ENCODE assay signal across 16 cellular contexts in the genomic region with DNA sequence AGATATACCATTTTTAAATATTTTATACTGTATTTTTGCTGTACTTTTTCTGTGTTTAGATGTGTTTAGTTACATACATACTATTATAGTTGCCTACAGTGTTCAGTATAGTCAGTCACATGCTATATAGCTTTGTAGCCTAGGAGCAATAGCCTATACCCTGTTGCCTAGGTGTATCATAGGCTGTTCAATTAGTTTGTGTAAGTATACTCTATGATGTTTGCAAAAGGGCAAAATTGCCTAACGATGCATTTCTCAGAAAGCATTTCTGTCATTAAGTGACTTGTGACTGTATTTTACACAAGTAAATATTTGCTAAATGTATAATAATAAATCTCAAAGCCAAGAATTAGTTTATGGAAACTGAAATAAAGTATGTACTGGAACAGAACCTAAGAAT.
"Had no signal": no experiment of that assay in that cellular context is flagged by ENCODE, and none has a peak within 500 bp of the region (broad histone marks: within the 10 kb centered on the region; RNA-seq: fewer than 3 reads in every experiment).

No MANE protein-coding gene starts in this region.

- H3K27me3 Mint-ChIP-seq: naive thymus-derived CD8-positive, alpha-beta T cell; stimulated activated memory B cell treated with anti-CD40 and anti-IgM and Interleukin-4, amounts not matched to agents 10 μg/mL and 1 μg/mL and 100 μg/mL, for 72 hours; stimulated activated naive CD8-positive, alpha-beta T cell treated with anti-CD3 and anti-CD28 coated beads, Interleukin-15, Interleukin-2, amounts not matched to agents 100 ng/mL and 50 ng/mL, for 24 hours had no signal

- H3K4me1 Mint-ChIP-seq: stimulated activated memory B cell treated with anti-CD40 and anti-IgM and Interleukin-4, amounts not matched to agents 10 μg/mL and 1 μg/mL and 100 μg/mL, for 72 hours had no signal

- H3K27ac Mint-ChIP-seq: naive thymus-derived CD8-positive, alpha-beta T cell; stimulated activated memory B cell treated with anti-CD40 and anti-IgM and Interleukin-4, amounts not matched to agents 10 μg/mL and 1 μg/mL and 100 μg/mL, for 72 hours; stimulated activated naive CD8-positive, alpha-beta T cell treated with anti-CD3 and anti-CD28 coated beads, Interleukin-15, Interleukin-2, amounts not matched to agents 100 ng/mL and 50 ng/mL, for 24 hours had no signal

- H3K4me3 ChIP-seq: hepatocyte, spleen, thoracic aorta, transverse colon had no signal

- DNase-seq: effector memory CD4-positive, alpha-beta T cell; erythroblast; foreskin melanocyte; head of caudate nucleus; naive thymus-derived CD8-positive, alpha-beta T cell; posterior cingulate gyrus; spleen; stimulated activated CD4-positive, alpha-beta T cell treated with anti-CD3 and anti-CD28 coated beads, Interleukin-15, amount 100 ng/mL, for 24 hours; stimulated activated CD4-positive, alpha-beta T cell treated with anti-CD3 and anti-CD28 coated beads, Interleukin-1b, Interleukin-23, amount 100 ng/mL, for 48 hours; stimulated activated CD4-positive, alpha-beta T cell treated with anti-CD3 and anti-CD28 coated beads, Interleukin-4, amount 100 ng/mL, for 24 hours; substantia nigra; transverse colon had no signal

- H3K9me3 Mint-ChIP-seq: naive thymus-derived CD8-positive, alpha-beta T cell; stimulated activated memory B cell treated with anti-CD40 and anti-IgM and Interleukin-4, amounts not matched to agents 10 μg/mL and 1 μg/mL and 100 μg/mL, for 72 hours; stimulated activated naive CD8-positive, alpha-beta T cell treated with anti-CD3 and anti-CD28 coated beads, Interleukin-15, Interleukin-2, amounts not matched to agents 100 ng/mL and 50 ng/mL, for 24 hours had no signal

- H3K4me3 Mint-ChIP-seq: naive thymus-derived CD8-positive, alpha-beta T cell; stimulated activated memory B cell treated with anti-CD40 and anti-IgM and Interleukin-4, amounts not matched to agents 10 μg/mL and 1 μg/mL and 100 μg/mL, for 72 hours; stimulated activated naive CD8-positive, alpha-beta T cell treated with anti-CD3 and anti-CD28 coated beads, Interleukin-15, Interleukin-2, amounts not matched to agents 100 ng/mL and 50 ng/mL, for 24 hours had no signal
